ENCODE assay signal across 1 cellular context in the genomic region with DNA sequence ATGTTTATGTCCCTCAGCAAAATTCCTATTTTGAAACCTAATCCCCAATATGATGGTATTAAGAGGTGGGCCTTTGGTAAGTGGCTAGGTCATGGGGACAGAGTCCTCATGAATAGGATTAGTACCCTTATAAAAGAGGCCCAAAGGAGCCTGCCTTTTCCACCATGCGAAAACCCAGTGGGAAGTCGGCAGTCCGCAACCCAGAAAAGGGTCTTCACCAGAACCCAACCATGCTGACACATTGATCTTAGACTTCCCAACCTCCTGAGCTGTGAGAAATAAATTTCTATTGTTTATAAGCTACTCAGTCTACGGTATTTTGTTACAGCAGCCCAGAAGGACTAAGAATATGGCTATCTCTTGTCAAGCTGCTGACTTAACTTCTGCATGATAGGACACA.
TF ChIP-seq lines count a peak whose summit lies in the region.

No MANE protein-coding gene starts in this region.

TF ChIP-seq in SK-N-SH, 30 proteins besides CTCF, POLR2A, EP300 and RAD21 (continued from another document):
- TF ChIP-seq, protein P1, sequence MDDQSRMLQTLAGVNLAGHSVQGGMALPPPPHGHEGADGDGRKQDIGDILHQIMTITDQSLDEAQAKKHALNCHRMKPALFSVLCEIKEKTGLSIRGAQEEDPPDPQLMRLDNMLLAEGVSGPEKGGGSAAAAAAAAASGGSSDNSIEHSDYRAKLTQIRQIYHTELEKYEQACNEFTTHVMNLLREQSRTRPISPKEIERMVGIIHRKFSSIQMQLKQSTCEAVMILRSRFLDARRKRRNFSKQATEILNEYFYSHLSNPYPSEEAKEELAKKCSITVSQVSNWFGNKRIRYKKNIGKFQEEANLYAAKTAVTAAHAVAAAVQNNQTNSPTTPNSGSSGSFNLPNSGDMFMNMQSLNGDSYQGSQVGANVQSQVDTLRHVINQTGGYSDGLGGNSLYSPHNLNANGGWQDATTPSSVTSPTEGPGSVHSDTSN (IDR thresholded peaks at IDR 0.05): no peak
- no peak for TF ChIP-seq RCOR1 (IDR thresholded peaks at IDR 0.05; ENCODE audit: low read length)
- no peak for TF ChIP-seq ELF1 (IDR thresholded peaks at IDR 0.05)
- TF ChIP-seq FOXM1 (IDR thresholded peaks at IDR 0.05; ENCODE audit: low read depth): no peak
